Comparison of ENCODE assay signal across 15 cellular contexts in the genomic region with DNA sequence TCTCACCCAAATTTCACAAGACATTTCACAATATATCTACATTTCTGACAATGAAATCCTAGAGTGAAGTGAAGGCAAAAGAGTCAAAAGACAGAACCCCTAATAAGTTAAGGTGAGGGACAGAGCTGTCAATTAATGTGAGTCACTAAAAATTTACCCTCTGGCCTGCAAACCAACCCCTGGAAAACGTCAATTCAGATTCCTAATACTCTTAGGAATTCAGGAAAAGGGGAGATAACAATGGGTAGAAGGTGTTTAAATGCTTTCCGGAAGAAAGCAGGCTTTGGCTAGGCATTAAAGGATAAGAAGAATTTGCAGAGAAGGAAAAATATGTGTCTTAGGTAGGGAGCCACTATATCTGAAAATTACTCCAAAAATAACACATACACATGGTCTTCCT.
"Had no signal": no experiment of that assay in that cellular context is flagged by ENCODE, and none has a peak within 500 bp of the region (broad histone marks: within the 10 kb centered on the region; RNA-seq: fewer than 3 reads in every experiment).

No MANE protein-coding gene starts in this region.

- ATAC-seq: activated CD8-positive, alpha-beta T cell treated with anti-CD3 and anti-CD28 coated beads for 36 hours; activated naive CD4-positive, alpha-beta T cell treated with anti-CD3 and anti-CD28 coated beads, Interleukin-2, amount 50 U/mL, for 72 hours; sciatic nerve; upper lobe of right lung had no signal

- H3K4me2 ChIP-seq: hepatocyte had no signal

- H3K36me3 ChIP-seq: esophagus muscularis mucosa, spleen, stomach, upper lobe of right lung had no signal

- H3K27me3 ChIP-seq: esophagus muscularis mucosa, hepatocyte, spleen, stomach, testis, upper lobe of right lung had no signal

- H3K4me1 ChIP-seq: esophagus muscularis mucosa, spleen, stomach, testis, upper lobe of right lung had no signal

- H3K79me2 ChIP-seq: hepatocyte had no signal

- H3K9me3 ChIP-seq: esophagus muscularis mucosa, spleen, stomach, testis, upper lobe of right lung had no signal

- H3K27ac ChIP-seq: esophagus muscularis mucosa, hepatocyte, spleen, stomach, testis, upper lobe of right lung had no signal

- H3K4me3 ChIP-seq: esophagus muscularis mucosa, hepatocyte, spleen, stomach, testis, upper lobe of right lung had no signal

- DNase-seq: activated CD4-positive, alpha-beta T cell treated with anti-CD3 and anti-CD28 coated beads for 4 hours; activated CD8-positive, alpha-beta T cell treated with anti-CD3 and anti-CD28 coated beads for 36 hours; activated effector memory CD4-positive, alpha-beta T cell treated with anti-CD3 and anti-CD28 coated beads, Interleukin-2, amount 50 U/mL, for 16 hours; activated T-cell treated with anti-CD3 and anti-CD28 coated beads, Interleukin-2, amount 50 U/mL, for 48 hours; caudate nucleus; kidney glomerular epithelial cell; spleen; stomach; T-helper 2 cell; testis; upper lobe of right lung had no signal
